14 cellular contexts compared by ENCODE assay signal in the genomic region with DNA sequence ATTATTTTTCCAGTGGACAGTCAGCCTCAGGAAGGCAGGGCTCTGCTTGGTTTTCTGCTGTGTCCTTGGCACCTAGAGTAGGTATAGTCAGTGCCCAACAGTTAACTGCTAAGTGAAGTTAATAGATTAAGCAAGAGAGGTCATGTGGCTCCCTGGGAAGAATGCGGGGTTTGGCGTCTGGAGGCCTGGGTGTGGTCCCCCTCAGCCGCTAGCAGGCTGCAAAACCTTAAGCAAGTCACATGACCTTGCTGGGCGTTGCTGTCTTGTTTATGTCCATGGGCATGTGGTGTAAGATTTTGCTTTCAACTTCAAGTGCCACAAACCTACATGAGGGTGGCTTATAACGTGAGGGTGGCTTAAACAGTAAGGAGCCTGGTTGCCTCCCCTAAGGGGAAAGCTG.
A peak's percentile ranks its signal among the peaks of the same experiment; 100 is the strongest.
DNase-seq lines count a peak whose midpoint lies in the region; TF ChIP-seq lines count a peak whose summit lies in the region.
"Had no signal": no experiment of that assay in that cellular context is flagged by ENCODE, and none has a peak within 500 bp of the region (broad histone marks: within the 10 kb centered on the region; RNA-seq: fewer than 3 reads in every experiment).

No MANE protein-coding gene starts in this region.

- no peaks in the 10 kb centered on the region for H3K36me3 ChIP-seq in mucosa of rectum (ENCODE audit: control insufficient read depth in 2 of 2, insufficient read depth in 2 of 2, low read length in 2 of 2)
- no peaks in the 10 kb centered on the region for H3K36me3 ChIP-seq in esophagus squamous epithelium

- H3K9ac ChIP-seq in mucosa of rectum (ENCODE audit: low read depth in 1 of 2, low read length in 2 of 2): no peak overlapping the region

- DNase-seq in Calu3: peak; percentile 4
- peak in 66 of 76 experiments; percentile 6 to 73 (median 42) for DNase-seq in HUDEP-2 (lab: John Stamatoyannopoulos, UW; ENCODE audit: unreplicated experiment in 76 of 76)
- peak; percentile 20 to 40 for DNase-seq in cardiac fibroblast (ENCODE audit: low read depth in 2 of 2)
- no peak for DNase-seq in cardiac septum (ENCODE audit: low spot score)
- DNase-seq in esophagus squamous epithelium (lab: John Stamatoyannopoulos, UW): no peak
- no peak for DNase-seq in endothelial cell (ENCODE audit: low spot score)
- DNase-seq: activated CD4-positive, alpha-beta T cell treated with anti-CD3 and anti-CD28 coated beads for 36 hours; head of caudate nucleus; NCI-H1092 treated with DMSO at 0.1 percent for 48 hours; NCI-H524 had no signal

- H3K27me3 ChIP-seq in mucosa of rectum (ENCODE audit: control insufficient read depth in 2 of 2, insufficient read depth in 2 of 2, low read length in 2 of 2) (no peaks in the 10 kb centered on the region), esophagus squamous epithelium (no peaks in the 10 kb centered on the region)

- CTCF ChIA-PET in Calu3 (lab: Charles Lee): no interaction called here

- H3K4me1 Mint-ChIP-seq in Calu3 (ENCODE audit: low read depth, unreplicated experiment) (no peaks in the 10 kb centered on the region), endothelial cell (ENCODE audit: unreplicated experiment) (no peaks in the 10 kb centered on the region)
- H3K4me1 Mint-ChIP-seq: activated CD4-positive, alpha-beta T cell treated with anti-CD3 and anti-CD28 coated beads for 36 hours had no signal

- H3K9me3 Mint-ChIP-seq in Calu3 (ENCODE audit: low read depth, unreplicated experiment): no peaks in the 10 kb centered on the region
- H3K9me3 Mint-ChIP-seq in endothelial cell (ENCODE audit: unreplicated experiment): no peaks in the 10 kb centered on the region
- H3K9me3 Mint-ChIP-seq: activated naive CD4-positive, alpha-beta T cell treated with anti-CD3 and anti-CD28 coated beads, Interleukin-2, amount 50 U/mL, for 72 hours had no signal

- no peak overlapping the region for H3K4me3 Mint-ChIP-seq in Calu3 (ENCODE audit: low read depth, unreplicated experiment)
- no peak overlapping the region for H3K4me3 Mint-ChIP-seq in endothelial cell (ENCODE audit: unreplicated experiment)
- H3K4me3 Mint-ChIP-seq: activated CD4-positive, alpha-beta T cell treated with anti-CD3 and anti-CD28 coated beads for 36 hours had no signal

- H3K9me3 ChIP-seq in mucosa of rectum (ENCODE audit: control insufficient read depth in 2 of 2, low read length in 2 of 2) (no peaks in the 10 kb centered on the region), esophagus squamous epithelium (no peaks in the 10 kb centered on the region)

- H3K27ac Mint-ChIP-seq in Calu3 (ENCODE audit: unreplicated experiment) (no peak overlapping the region), endothelial cell (ENCODE audit: unreplicated experiment) (no peak overlapping the region)
- H3K27ac Mint-ChIP-seq: activated CD4-positive, alpha-beta T cell treated with anti-CD3 and anti-CD28 coated beads for 36 hours had no signal

- H3K4me1 ChIP-seq in mucosa of rectum (ENCODE audit: control insufficient read depth in 2 of 2, insufficient read depth in 2 of 2, low read length in 2 of 2) (peaks cover 0 to 3% of the 10 kb centered on the region in 2 donors), esophagus squamous epithelium (peaks cover 0 to 16% (median 8%) of the 10 kb centered on the region in 3 donors)

- H3K4me3 ChIP-seq in cardiac fibroblast (replicated peaks in 1 of 2; ENCODE audit: low read depth in 2 of 2, low read length in 2 of 2): no peak overlapping the region
- no peak overlapping the region for H3K4me3 ChIP-seq in mucosa of rectum (ENCODE audit: low read length in 2 of 2)
- no peak overlapping the region for H3K4me3 ChIP-seq in esophagus squamous epithelium
- H3K4me3 ChIP-seq: lung, SK-N-MC had no signal

- H3K27me3 Mint-ChIP-seq in Calu3 (ENCODE audit: unreplicated experiment): no peaks in the 10 kb centered on the region
- no peaks in the 10 kb centered on the region for H3K27me3 Mint-ChIP-seq in endothelial cell (ENCODE audit: unreplicated experiment)
- H3K27me3 Mint-ChIP-seq: activated CD4-positive, alpha-beta T cell treated with anti-CD3 and anti-CD28 coated beads for 36 hours had no signal

- TF ChIP-seq CTCF in Calu3 (IDR thresholded peaks at IDR 0.05; ENCODE audit: unreplicated experiment): no peak
- TF ChIP-seq CTCF in cardiac fibroblast (IDR thresholded peaks at IDR 0.05; ENCODE audit: low read depth, low read length): no peak
- TF ChIP-seq CTCF in esophagus squamous epithelium (IDR thresholded peaks at IDR 0.05): no peak
- no peak for TF ChIP-seq CTCF in endothelial cell (IDR thresholded peaks at IDR 0.05; ENCODE audit: unreplicated experiment)

- intact Hi-C loops in Calu3 (cut with micrococcal nuclease; ENCODE audit: unreplicated experiment) (no loop called here), cardiac septum (cut with DNase I) (no loop called here), esophagus squamous epithelium (cut with DNase I) (no loop called here)

- H3K27ac ChIP-seq in mucosa of rectum (ENCODE audit: low read depth in 2 of 2, low read length in 2 of 2): peak overlapping the region; percentile 68 to 74
- H3K27ac ChIP-seq in esophagus squamous epithelium: peak overlapping the region in 2 of 4 donors; percentile 34 to 59
- H3K27ac ChIP-seq: SK-N-MC had no signal

- WGBS in esophagus squamous epithelium, 2 donors: 36 to 46% methylated on average over 4 to 5 of the region's 5 CpGs

- TF ChIP-seq POLR2A in esophagus squamous epithelium (IDR thresholded peaks at IDR 0.05): no peak

- no TSS peak for BruUV-seq in Calu3 (replicated peaks; lab: Mats Ljungman, UMichigan)

- H3K36me3 Mint-ChIP-seq in Calu3 (ENCODE audit: insufficient read depth, unreplicated experiment) (no peaks in the 10 kb centered on the region), endothelial cell (ENCODE audit: low read depth, unreplicated experiment) (no peaks in the 10 kb centered on the region)
- H3K36me3 Mint-ChIP-seq: activated naive CD4-positive, alpha-beta T cell treated with anti-CD3 and anti-CD28 coated beads, Interleukin-2, amount 50 U/mL, for 72 hours had no signal

Comparison
In these comparisons a context has a peak if more than half of its experiments do, and no peak if none do; other contexts are left out.
1. DNase-seq: peak in Calu3 (single experiment), HUDEP-2 (66 of 76) and cardiac fibroblast (2 of 2); none in cardiac septum (single experiment), esophagus squamous epithelium (single experiment) and endothelial cell (single experiment).